ENCODE assay signal across 12 cellular contexts in the genomic region with DNA sequence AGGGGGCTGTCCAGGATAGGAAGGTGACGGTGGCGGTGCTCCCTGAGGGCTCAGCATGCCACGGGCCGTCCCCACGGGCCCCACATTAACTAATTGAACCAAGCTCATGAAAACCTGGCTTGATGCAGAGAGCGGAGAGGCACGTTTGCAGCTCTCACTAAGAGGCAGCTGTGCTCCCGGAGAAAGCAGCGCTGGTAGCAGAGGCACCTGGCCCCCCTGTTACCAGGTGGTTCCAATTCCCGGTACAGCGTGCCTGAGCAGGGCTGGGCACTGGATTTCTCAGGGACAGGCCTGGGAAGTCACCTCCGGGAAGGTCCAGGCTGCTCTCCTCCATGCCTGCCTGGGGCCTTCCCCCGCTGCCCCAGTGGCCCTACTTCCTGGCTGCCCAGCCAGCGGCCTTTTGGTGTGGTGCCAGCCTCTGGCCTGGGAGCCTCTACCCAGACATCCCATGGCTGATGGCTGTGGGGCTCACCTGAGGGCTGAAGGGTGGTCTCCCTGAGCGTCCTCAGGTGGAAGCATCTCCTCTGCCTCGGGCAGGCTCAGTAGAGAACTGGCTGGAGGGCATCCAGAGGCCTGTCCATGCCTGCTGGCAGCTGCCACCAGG. TPM values are rescaled to one million over a fixed set of nuclear protein-coding genes. Genes with fewer than 3 reads are reported as not detected.
A peak's percentile ranks its signal among the peaks of the same experiment; 100 is the strongest.
DNase-seq lines count a peak whose midpoint lies in the region; ATAC-seq and TF ChIP-seq lines count a peak whose summit lies in the region.
"Had no signal": no experiment of that assay in that cellular context is flagged by ENCODE, and none has a peak within 500 bp of the region (broad histone marks: within the 10 kb centered on the region; RNA-seq: fewer than 3 reads in every experiment).

No MANE protein-coding gene starts in this region.

- no peaks in the 10 kb centered on the region for H3K27me3 Mint-ChIP-seq in activated naive CD8-positive, alpha-beta T cell treated with anti-CD3 and anti-CD28 coated beads for 36 hours

- no peaks in the 10 kb centered on the region for H3K36me3 ChIP-seq in lung (ENCODE audit: control insufficient read depth in 2 of 2, insufficient read depth in 2 of 2, low read length in 2 of 2)
- no peaks in the 10 kb centered on the region for H3K36me3 ChIP-seq in upper lobe of left lung

- H3K9me3 ChIP-seq in lung (ENCODE audit: control insufficient read depth in 2 of 2, insufficient read depth in 1 of 2, low read length in 1 of 2) (no peaks in the 10 kb centered on the region), upper lobe of left lung (no peaks in the 10 kb centered on the region)

- H3K27ac Mint-ChIP-seq in activated naive CD8-positive, alpha-beta T cell treated with anti-CD3 and anti-CD28 coated beads for 36 hours = no peak overlapping the region

- no peak for TF ChIP-seq EP300 in upper lobe of left lung (IDR thresholded peaks at IDR 0.05)

- no peaks in the 10 kb centered on the region for H3K9me3 Mint-ChIP-seq in activated naive CD8-positive, alpha-beta T cell treated with anti-CD3 and anti-CD28 coated beads for 36 hours

- TF ChIP-seq CTCF in lung (IDR thresholded peaks at IDR 0.05; ENCODE audit: control extremely low read depth, extremely low read depth) = no peak
- no peak for TF ChIP-seq CTCF in upper lobe of left lung (IDR thresholded peaks at IDR 0.05)

- ATAC-seq in lung (ENCODE audit: insufficient read depth, low FRiP score) (no peak), upper lobe of left lung (ENCODE audit: low FRiP score in 2 of 2) (peak; percentile 11 to 19)

- WGBS in lung, 2 donors = 47 to 66% methylated on average over 16 of the region's 16 CpGs
- WGBS in upper lobe of left lung, 2 donors = 48 to 73% methylated on average over 2 to 11 of the region's 16 CpGs

- H3K36me3 Mint-ChIP-seq in activated naive CD8-positive, alpha-beta T cell treated with anti-CD3 and anti-CD28 coated beads for 36 hours = no peaks in the 10 kb centered on the region

- H3K4me3 Mint-ChIP-seq in activated naive CD8-positive, alpha-beta T cell treated with anti-CD3 and anti-CD28 coated beads for 36 hours = peak overlapping the region; percentile 87

- no peaks in the 10 kb centered on the region for H3K27me3 ChIP-seq in lung (ENCODE audit: control insufficient read depth, insufficient read depth)
- H3K27me3 ChIP-seq in upper lobe of left lung = no peaks in the 10 kb centered on the region

- peaks cover 0 to 29% of the 10 kb centered on the region in 2 donors for H3K4me1 ChIP-seq in lung (ENCODE audit: control insufficient read depth in 2 of 2, insufficient read depth in 2 of 2, low read length in 2 of 2)
- H3K4me1 ChIP-seq in upper lobe of left lung = peaks cover 25 to 47% (median 31%) of the 10 kb centered on the region in 4 donors

- peaks cover 25% of the 10 kb centered on the region for H3K4me1 Mint-ChIP-seq in activated naive CD8-positive, alpha-beta T cell treated with anti-CD3 and anti-CD28 coated beads for 36 hours

- TF ChIP-seq POLR2A in upper lobe of left lung (IDR thresholded peaks at IDR 0.05) = peak in 1 of 4 donors; percentile 43

- peak overlapping the region; percentile 44 for H3K4me3 ChIP-seq in lung
- peak overlapping the region in 3 of 4 donors; percentile 58 to 62 (median 61) for H3K4me3 ChIP-seq in upper lobe of left lung

- peak; percentile 26 for DNase-seq in activated T-cell treated with anti-CD3 and anti-CD28 coated beads, Interleukin-2, amount 50 U/mL, for 1 hour
- DNase-seq in activated T-cell treated with anti-CD3 and anti-CD28 coated beads for 4 hours = no peak
- DNase-seq in activated naive CD8-positive, alpha-beta T cell treated with anti-CD3 and anti-CD28 coated beads for 36 hours = peak; percentile 29
- DNase-seq in lung (ENCODE audit: low spot score) = no peak
- DNase-seq in upper lobe of left lung = peak; percentile 79 to 83
- DNase-seq in NK-92 treated with Interleukin-12 subunit alpha and Interleukin-12 subunit beta, amount 100 ng/mL, for 24 hours (lab: John Stamatoyannopoulos, UW) = no peak
- DNase-seq in NCI-H2196 treated with DMSO at 0.1 percent for 48 hours (lab: John Stamatoyannopoulos, UW; ENCODE audit: unreplicated experiment) = no peak
- DNase-seq in NK-92 (lab: John Stamatoyannopoulos, UW; ENCODE audit: unreplicated experiment) = no peak
- DNase-seq: cortex of kidney had no signal

- H3K27ac ChIP-seq in lung (ENCODE audit: low read depth in 1 of 2, low read length in 1 of 2) = peak overlapping the region in 1 of 2 donors; percentile 43
- peak overlapping the region; percentile 1 to 87 (median 76) for H3K27ac ChIP-seq in upper lobe of left lung

RNA-seq across cellular contexts. Expression of gene KCNQ1, which starts 1.2 kb away (rescaled TPM):
- 1 to 10 TPM; 6.7 to 9.6 TPM for total RNA-seq in activated naive CD8-positive, alpha-beta T cell treated with anti-CD3 and anti-CD28 coated beads for 36 hours
- total RNA-seq in lung = 10 to 100 TPM; 15.4 to 41.7 TPM
- polyA plus RNA-seq in lung = 10 to 100 TPM; 23.5 to 29.0 TPM
- 10 to 100 TPM; 18.0 to 45.4 (median 32.7) TPM for total RNA-seq in upper lobe of left lung
- polyA plus RNA-seq: BJ had no signal

RNA-seq across cellular contexts. Expression of gene TRPM5, which starts 1.7 kb away (rescaled TPM):
- not detected for total RNA-seq in activated naive CD8-positive, alpha-beta T cell treated with anti-CD3 and anti-CD28 coated beads for 36 hours
- total RNA-seq in lung = under 1 TPM; 0.18 to 0.20 TPM
- polyA plus RNA-seq in lung = under 1 TPM; 0.02 to 0.04 TPM
- not detected for total RNA-seq in upper lobe of left lung
- total RNA-seq: activated CD8-positive, alpha-beta memory T cell treated with anti-CD3 and anti-CD28 coated beads for 36 hours; pulmonary artery endothelial cell had no signal
- polyA plus RNA-seq: BJ had no signal

RNA-seq across cellular contexts. Expression of gene TSSC4, which starts 45.5 kb away (rescaled TPM):
- 10 to 100 TPM; 46.9 to 54.2 TPM for total RNA-seq in activated naive CD8-positive, alpha-beta T cell treated with anti-CD3 and anti-CD28 coated beads for 36 hours
- total RNA-seq in lung (10 to 100 TPM; 25.1 to 56.5 TPM), upper lobe of left lung (10 to 100 TPM; 28.9 to 69.4 (median 50.3) TPM)
- polyA plus RNA-seq in lung = 10 to 100 TPM; 48.8 to 50.7 TPM

Comparison
In these comparisons a context has a peak if more than half of its experiments do, and no peak if none do; other contexts are left out.
1. DNase-seq: peak in activated T-cell treated with anti-CD3 and anti-CD28 coated beads, Interleukin-2, amount 50 U/mL, for 1 hour (single experiment), activated naive CD8-positive, alpha-beta T cell treated with anti-CD3 and anti-CD28 coated beads for 36 hours (single experiment) and upper lobe of left lung (2 of 2); none in activated T-cell treated with anti-CD3 and anti-CD28 coated beads for 4 hours (single experiment), lung (single experiment), NK-92 treated with Interleukin-12 subunit alpha and Interleukin-12 subunit beta, amount 100 ng/mL, for 24 hours (single experiment), NCI-H2196 treated with DMSO at 0.1 percent for 48 hours (single experiment) and NK-92 (single experiment).